Comparison of ENCODE assay signal across 11 cellular contexts in the genomic region with DNA sequence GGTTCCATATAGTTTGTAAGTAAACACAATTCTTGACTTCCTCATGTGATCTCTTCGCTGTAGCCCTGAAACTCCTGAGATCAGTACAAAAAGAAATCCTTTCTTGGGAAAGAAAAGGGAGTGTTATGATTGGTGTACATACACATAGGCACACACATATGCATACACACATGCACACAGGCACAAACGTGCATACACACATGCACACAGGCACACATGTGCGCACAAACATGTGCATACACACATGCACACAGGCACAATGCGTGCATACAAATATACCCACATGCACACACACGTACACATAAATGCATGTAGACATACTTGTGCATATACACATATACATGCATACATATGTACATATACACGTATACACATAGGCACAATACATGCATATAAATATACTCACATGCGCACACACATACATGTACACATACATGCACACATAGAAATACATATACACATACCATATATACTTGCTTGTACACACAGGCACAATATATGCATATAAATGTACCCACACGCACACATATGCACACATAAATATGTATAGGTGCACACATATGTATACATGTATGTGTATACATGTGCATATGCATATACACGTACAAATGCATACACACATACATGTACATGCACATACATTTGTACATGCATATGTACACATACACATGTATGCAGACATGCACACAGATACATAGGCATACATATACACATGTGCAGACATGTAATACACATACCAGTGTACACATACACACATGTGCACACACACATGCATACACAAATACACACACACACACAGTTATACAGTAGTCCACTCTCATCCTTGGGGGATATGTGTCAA. TPM values are rescaled to one million over a fixed set of nuclear protein-coding genes. Genes with fewer than 3 reads are reported as not detected.
DNase-seq lines count a peak whose midpoint lies in the region; ATAC-seq and TF ChIP-seq lines count a peak whose summit lies in the region.
"Had no signal": no experiment of that assay in that cellular context is flagged by ENCODE, and none has a peak within 500 bp of the region (broad histone marks: within the 10 kb centered on the region; RNA-seq: fewer than 3 reads in every experiment).

No MANE protein-coding gene starts in this region.

- peaks cover 18% of the 10 kb centered on the region for H3K36me3 Mint-ChIP-seq in activated naive CD4-positive, alpha-beta T cell treated with anti-CD3 and anti-CD28 coated beads, Interleukin-2, amount 10 ng/mL, durations not matched to agents 7 days and 5 days
- H3K36me3 Mint-ChIP-seq in immature natural killer cell, result peaks cover under 1 to 7% (median 2%) of the 10 kb centered on the region in 3 donors

- peak overlapping the region; percentile 57 for H3K9ac ChIP-seq in OCI-LY1 (ENCODE audit: low read length)

- intact Hi-C loops in transverse colon (cut with DNase I; ENCODE audit: low total_unique reads), result loop anchor here (10.0 kb wide), 1 partner anchor 1464 kb away; no protein-coding TSS in a partner anchor

- H3K27ac Mint-ChIP-seq in activated naive CD4-positive, alpha-beta T cell treated with anti-CD3 and anti-CD28 coated beads, Interleukin-2, amount 10 ng/mL, durations not matched to agents 7 days and 5 days, result peak overlapping the region; percentile 95
- H3K27ac Mint-ChIP-seq in immature natural killer cell, result peak overlapping the region; percentile 96 to 99 (median 98)

- TF ChIP-seq POLR2A in transverse colon (IDR thresholded peaks at IDR 0.05), result no peak

- CTCF ChIA-PET in activated naive CD4-positive, alpha-beta T cell treated with anti-CD3 and anti-CD28 coated beads, Interleukin-2, amount 10 ng/mL, durations not matched to agents 7 days and 5 days (lab: Charles Lee), result no interaction called here

- peaks cover 50% of the 10 kb centered on the region for H3K79me2 ChIP-seq in OCI-LY1 (ENCODE audit: insufficient read depth, low read length)

- H3K27me3 Mint-ChIP-seq in activated naive CD4-positive, alpha-beta T cell treated with anti-CD3 and anti-CD28 coated beads, Interleukin-2, amount 10 ng/mL, durations not matched to agents 7 days and 5 days, result no peaks in the 10 kb centered on the region
- H3K27me3 Mint-ChIP-seq in immature natural killer cell (ENCODE audit: low read depth in 3 of 3), result peaks cover 2 to 19% (median 8%) of the 10 kb centered on the region in 3 donors

- H2AFZ ChIP-seq in OCI-LY1 (ENCODE audit: low read length), result no peak overlapping the region

- H3K9me3 ChIP-seq in OCI-LY1 (ENCODE audit: low read length), result no peaks in the 10 kb centered on the region
- no peaks in the 10 kb centered on the region for H3K9me3 ChIP-seq in transverse colon

- no peaks in the 10 kb centered on the region for H4K20me1 ChIP-seq in OCI-LY1 (ENCODE audit: insufficient read depth, low read length)

- H3F3A ChIP-seq in OCI-LY1 (ENCODE audit: insufficient read depth, low read length), result 0 out of 2 replicates have a peak, but pooled peaks cover 4% of the 10 kb centered on the region

- no peak for ATAC-seq in HG03565 (IDR thresholded peaks at IDR 0.05; ENCODE audit: unreplicated experiment)

- H3K27me3 ChIP-seq in OCI-LY1 (ENCODE audit: insufficient read depth, low read length) (no peaks in the 10 kb centered on the region), transverse colon (no peaks in the 10 kb centered on the region)
- H3K27me3 ChIP-seq: brain microvascular endothelial cell had no signal

- no peaks in the 10 kb centered on the region for H3K9me3 Mint-ChIP-seq in activated naive CD4-positive, alpha-beta T cell treated with anti-CD3 and anti-CD28 coated beads, Interleukin-2, amount 10 ng/mL, durations not matched to agents 7 days and 5 days
- no peaks in the 10 kb centered on the region for H3K9me3 Mint-ChIP-seq in immature natural killer cell

- no peak for DNase-seq in activated naive CD4-positive, alpha-beta T cell treated with anti-CD3 and anti-CD28 coated beads, Interleukin-2, amount 10 ng/mL, durations not matched to agents 7 days and 5 days
- no peak for DNase-seq in activated naive CD4-positive, alpha-beta T cell treated with anti-CD3 and anti-CD28 coated beads, Interleukin-2, amount 50 U/mL, for 16 hours
- DNase-seq in immature natural killer cell (no peak), transverse colon (no peak), OCI-M2 (lab: John Stamatoyannopoulos, UW; ENCODE audit: unreplicated experiment) (no peak)
- DNase-seq in stimulated activated CD4-positive, alpha-beta T cell treated with anti-CD3 and anti-CD28 coated beads, Interleukin-4, amount 100 ng/mL, for 4 hours, result no peak
- DNase-seq: SW 1271 had no signal

- H3K27ac ChIP-seq in OCI-LY1 (ENCODE audit: low read depth, low read length, poor library complexity, severe bottlenecking) (peak overlapping the region; percentile 96), transverse colon (peak overlapping the region; percentile 54 to 77 (median 64))
- H3K27ac ChIP-seq: brain microvascular endothelial cell had no signal

- peak overlapping the region; percentile 65 for H3K4me3 Mint-ChIP-seq in activated naive CD4-positive, alpha-beta T cell treated with anti-CD3 and anti-CD28 coated beads, Interleukin-2, amount 10 ng/mL, durations not matched to agents 7 days and 5 days
- H3K4me3 Mint-ChIP-seq in immature natural killer cell, result peak overlapping the region; percentile 51 to 88 (median 76)

- H3K4me2 ChIP-seq in OCI-LY1 (ENCODE audit: low read length), result peak overlapping the region; percentile 60; the same call in 1 of the 2 replicates
- H3K4me2 ChIP-seq: smooth muscle cell had no signal

- H3K9me2 ChIP-seq in OCI-LY1 (ENCODE audit: low read depth, low read length), result no peaks in the 10 kb centered on the region

- no peak for TF ChIP-seq CTCF in OCI-LY1 (IDR thresholded peaks at IDR 0.05; ENCODE audit: low read length)
- no peak for TF ChIP-seq CTCF in transverse colon (IDR thresholded peaks at IDR 0.05)

- H3K36me3 ChIP-seq in OCI-LY1 (ENCODE audit: insufficient read depth, low read length) (peaks cover 24% of the 10 kb centered on the region), transverse colon (peaks cover 0 to 2% (median 0%) of the 10 kb centered on the region in 4 donors)
- H3K36me3 ChIP-seq: brain microvascular endothelial cell had no signal

- in situ Hi-C loops in transverse colon (cut with MboI; ENCODE audit: low pct_ligation_motif_present in 1 of 4, low pct_unique_long_range_greater_than_20kb in 1 of 4, low sequenced_read_pairs in 3 of 4), result no loop called here

- WGBS in transverse colon (ENCODE audit: low coverage in 1 of 2), 2 donors, result 90 to 93% methylated on average over 3 to 9 of the region's 9 CpGs

- no peak overlapping the region for H3K4me3 ChIP-seq in OCI-LY1 (ENCODE audit: low read depth, low read length, poor library complexity, severe bottlenecking)
- H3K4me3 ChIP-seq in transverse colon, result no peak overlapping the region
- H3K4me3 ChIP-seq: smooth muscle cell had no signal

- H3K4me1 Mint-ChIP-seq in activated naive CD4-positive, alpha-beta T cell treated with anti-CD3 and anti-CD28 coated beads, Interleukin-2, amount 10 ng/mL, durations not matched to agents 7 days and 5 days, result peaks cover 72% of the 10 kb centered on the region
- peaks cover 93 to 95% of the 10 kb centered on the region in 2 donors for H3K4me1 Mint-ChIP-seq in immature natural killer cell

- no peak for TF ChIP-seq EP300 in transverse colon (IDR thresholded peaks at IDR 0.05; ENCODE audit: low read depth)

- H3K4me1 ChIP-seq in OCI-LY1 (ENCODE audit: insufficient read depth, low read length, severe bottlenecking) (peaks cover 46% of the 10 kb centered on the region), transverse colon (peaks cover 3 to 55% (median 18%) of the 10 kb centered on the region in 4 donors)

RNA-seq across cellular contexts. Expression of a gene that starts 26.4 kb away (rescaled TPM):
- polyA plus RNA-seq in immature natural killer cell, result 1 to 10 TPM in 1 of 3 donors, under 1 TPM in 1, not detected in 1; 0.53 to 1.7 TPM
- 10 to 100 TPM; 40.0 to 69.6 (median 47.0) TPM for total RNA-seq in transverse colon
